Comparison of ENCODE assay signal across 8 cellular contexts in genomic region chr7:33108931-33109757, GRCh38. TPM values are rescaled to one million over a fixed set of nuclear protein-coding genes. Genes with fewer than 3 reads are reported as not detected.
A peak's percentile ranks its signal among the peaks of the same experiment; 100 is the strongest.
DNase-seq lines count a peak whose midpoint lies in the region; ATAC-seq and TF ChIP-seq lines count a peak whose summit lies in the region.

Gene RP9, minus strand, starts transcription at chr7:33109404. Its CDS starts 32 bp downstream, at chr7:33109372.

- peak within 1 kb of the TSS; percentile 93 for H3K4me2 ChIP-seq in MM.1S (ENCODE audit: low read depth, low read length)

- intact Hi-C loops in cardiac septum (cut with DNase I) (loop anchor here (5.0 to 10.0 kb wide), 6 partner anchors 47 to 614 kb away; partner anchors contain the start of genes AVL9, FKBP9, LSM5 and NT5C3A), posterior vena cava (cut with DNase I) (no loop called here)

- peaks cover 55% of the 10 kb centered on the region for H3K4me1 Mint-ChIP-seq in activated naive CD4-positive, alpha-beta T cell treated with anti-CD3 and anti-CD28 coated beads, Interleukin-2, amount 50 U/mL, for 24 hours

- peak in 1 of 4 donors; percentile 59 for TF ChIP-seq POLR2A in upper lobe of left lung (IDR thresholded peaks at IDR 0.05)

- peak within 1 kb of the TSS; percentile 65 for H3K27ac Mint-ChIP-seq in activated naive CD4-positive, alpha-beta T cell treated with anti-CD3 and anti-CD28 coated beads, Interleukin-2, amount 50 U/mL, for 24 hours

- WGBS in upper lobe of left lung, 2 donors = 0% methylated on average over 17 to 43 of the region's 103 CpGs

- H3K9me3 Mint-ChIP-seq in activated naive CD4-positive, alpha-beta T cell treated with anti-CD3 and anti-CD28 coated beads, Interleukin-2, amount 50 U/mL, for 24 hours = no peaks in the 10 kb centered on the region

- H3K9me3 ChIP-seq in HAP-1 (no peaks in the 10 kb centered on the region), MM.1S (replicated peaks; ENCODE audit: insufficient read depth, low read length) (no peaks in the 10 kb centered on the region), upper lobe of left lung (no peaks in the 10 kb centered on the region)

- ATAC-seq in upper lobe of left lung (ENCODE audit: low FRiP score in 2 of 2) = peak; percentile 77 to 98

- no peak for TF ChIP-seq EP300 in upper lobe of left lung (IDR thresholded peaks at IDR 0.05)

- in situ Hi-C loops in HAP-1 (cut with MboI; ENCODE audit: low sequenced_read_pairs) = no loop called here

- peak within 1 kb of the TSS; percentile 71 for H3K9ac ChIP-seq in MM.1S (ENCODE audit: low read length)

- H3K27ac ChIP-seq in MM.1S (ENCODE audit: low read length) (peak within 1 kb of the TSS; percentile 41; the same call in 1 of the 2 replicates), upper lobe of left lung (peak within 1 kb of the TSS; percentile 79 to 93 (median 83))

- H3F3A ChIP-seq in MM.1S (ENCODE audit: insufficient read depth, low read length) = peaks cover 25% of the 10 kb centered on the region

- H3K27me3 ChIP-seq in HAP-1 (ENCODE audit: low read depth) = peaks cover 3% of the 10 kb centered on the region; the same call in 1 of the 2 replicates
- peaks cover 10% of the 10 kb centered on the region; the same call in 1 of the 2 replicates for H3K27me3 ChIP-seq in MM.1S (replicated peaks; ENCODE audit: insufficient read depth, low read length)
- no peaks in the 10 kb centered on the region for H3K27me3 ChIP-seq in upper lobe of left lung

- H3K4me3 ChIP-seq in HAP-1 = peak within 1 kb of the TSS; percentile 62
- H3K4me3 ChIP-seq in MM.1S (ENCODE audit: low read length) = peak within 1 kb of the TSS; percentile 89
- peak within 1 kb of the TSS; percentile 62 to 99 (median 98) for H3K4me3 ChIP-seq in upper lobe of left lung

- no peaks in the 10 kb centered on the region for H3K36me3 Mint-ChIP-seq in activated naive CD4-positive, alpha-beta T cell treated with anti-CD3 and anti-CD28 coated beads, Interleukin-2, amount 50 U/mL, for 24 hours

- peak; percentile 89 for DNase-seq in GM10248 (ENCODE audit: extremely low spot score)
- peak; percentile 79 to 88 for DNase-seq in HAP-1 (ENCODE audit: low spot score in 2 of 2)
- peak; percentile 77 for DNase-seq in MM.1S
- DNase-seq in SKM-1 (lab: John Stamatoyannopoulos, UW; ENCODE audit: unreplicated experiment) = peak; percentile 52
- DNase-seq in cardiac septum (ENCODE audit: low spot score) = peak; percentile 86
- DNase-seq in posterior vena cava (ENCODE audit: low spot score) = peak; percentile 91
- peak; percentile 72 to 96 for DNase-seq in upper lobe of left lung

- H3K27me3 Mint-ChIP-seq in activated naive CD4-positive, alpha-beta T cell treated with anti-CD3 and anti-CD28 coated beads, Interleukin-2, amount 50 U/mL, for 24 hours = no peaks in the 10 kb centered on the region

- H3K4me1 ChIP-seq in HAP-1 (peaks cover 10% of the 10 kb centered on the region), MM.1S (ENCODE audit: low read length) (peaks cover 13% of the 10 kb centered on the region; the same call in 1 of the 2 replicates), upper lobe of left lung (peaks cover 22 to 37% (median 27%) of the 10 kb centered on the region in 4 donors)

- H4K20me1 ChIP-seq in MM.1S (ENCODE audit: insufficient read depth, low read length) = peaks cover 9% of the 10 kb centered on the region; the same call in 1 of the 2 replicates

- TF ChIP-seq CTCF in GM10248 (IDR thresholded peaks at IDR 0.05; ENCODE audit: control extremely low read depth, extremely low read depth, low read depth, missing control alignments) (peak; percentile 80), MM.1S (IDR thresholded peaks at IDR 0.05; ENCODE audit: low read length) (peak; percentile 38), upper lobe of left lung (IDR thresholded peaks at IDR 0.05) (peak; percentile 84 to 95 (median 88))

- CTCF ChIA-PET in GM10248 (lab: Yijun Ruan, JAX) = interaction anchor here (0.7 to 5.6 kb wide), 35 partner anchors 8 to 619 kb away, joined by 3 to 74 read pairs (median 4); partner anchors contain the start of genes AVL9, BBS9, FKBP9 and LSM5

- POLR2A ChIA-PET in GM10248 (lab: Yijun Ruan, JAX) = no interaction called here

- no peaks in the 10 kb centered on the region for H3K9me2 ChIP-seq in MM.1S (replicated peaks; ENCODE audit: insufficient read depth, low read length)

- H3K36me3 ChIP-seq in HAP-1 (replicated peaks) (peaks cover 3% of the 10 kb centered on the region; the same call in 1 of the 2 replicates), MM.1S (replicated peaks; ENCODE audit: insufficient read depth, low read length) (no peaks in the 10 kb centered on the region), upper lobe of left lung (no peaks in the 10 kb centered on the region)

- peak within 1 kb of the TSS; percentile 75 for H2AFZ ChIP-seq in MM.1S (ENCODE audit: low read length)

- peaks cover 48% of the 10 kb centered on the region for H3K79me2 ChIP-seq in MM.1S (ENCODE audit: low read length)

- H3K4me3 Mint-ChIP-seq in activated naive CD4-positive, alpha-beta T cell treated with anti-CD3 and anti-CD28 coated beads, Interleukin-2, amount 50 U/mL, for 24 hours = peak within 1 kb of the TSS; percentile 96

RNA-seq across cellular contexts. Expression of gene RP9, which starts in this region (rescaled TPM):
- total RNA-seq in cardiac septum (19.3 TPM), posterior vena cava (10 to 100 TPM in 1 of 2 donors, 1 to 10 TPM in 1; 9.4 to 10.9 TPM), upper lobe of left lung (10 to 100 TPM in 4 of 6 donors, 1 to 10 TPM in 2; 5.9 to 15.7 (median 11.9) TPM)

Comparison
In these comparisons a context has a peak if more than half of its experiments do, and no peak if none do; other contexts are left out.
1. Peak in every context shown above with its lines: DNase-seq, ATAC-seq, H3K4me3 ChIP-seq and H3K27ac ChIP-seq.
2. CTCF ChIP-seq: peak in every context shown above with its lines; median percentile 88 in upper lobe of left lung; 80 in GM10248; 38 in MM.1S.